ENCODE assay signal across 8 cellular contexts in genomic region chr5:110726249-110727024, GRCh38. TPM values are rescaled to one million over a fixed set of nuclear protein-coding genes. Genes with fewer than 3 reads are reported as not detected.
DNase-seq lines count a peak whose midpoint lies in the region; ATAC-seq and TF ChIP-seq lines count a peak whose summit lies in the region.

Gene TMEM232, minus strand, starts transcription at chr5:110726671. Its CDS starts 59,319 bp downstream, at chr5:110667352.

- in situ Hi-C loops in brain microvascular endothelial cell (cut with HindIII; ENCODE audit: low pct_ligation_motif_present, low sequenced_read_pairs), result no loop called here

- peak; percentile 95 for ATAC-seq in sciatic nerve

- no peak within 1 kb of the TSS for H3K27ac ChIP-seq in brain microvascular endothelial cell

- TF ChIP-seq CTCF in brain microvascular endothelial cell (IDR thresholded peaks at IDR 0.05; ENCODE audit: low read depth, low read length, missing control alignments), result no peak

- intact Hi-C loops in sciatic nerve (cut with DNase I), result no loop called here

- DNase-seq in DMS53 treated with DMSO at 0.1 percent for 48 hours (lab: John Stamatoyannopoulos, UW; ENCODE audit: unreplicated experiment), result peak; percentile 68
- DNase-seq in H7, result peak; percentile 62
- peak; percentile 72 for DNase-seq in NCI-H1105 treated with DMSO at 0.1 percent for 48 hours (lab: John Stamatoyannopoulos, UW)
- DNase-seq in UCSD-AML1 (lab: John Stamatoyannopoulos, UW; ENCODE audit: unreplicated experiment), result peak; percentile 27
- peak; percentile 59 for DNase-seq in brain microvascular endothelial cell
- DNase-seq in iPS DF 4.7 (ENCODE audit: extremely low read depth, low spot score), result peak; percentile 60
- peak; percentile 80 for DNase-seq in sciatic nerve (ENCODE audit: low spot score)
- no peak for DNase-seq in epidermal melanocyte (ENCODE audit: insufficient read length, low spot score)

- H3K36me3 ChIP-seq in H7 (replicated peaks; ENCODE audit: control insufficient read depth, insufficient read depth, low read length) (no peaks in the 10 kb centered on the region), brain microvascular endothelial cell (replicated peaks) (no peaks in the 10 kb centered on the region)

- H3K4me3 ChIP-seq in H7 (ENCODE audit: insufficient read depth, low read depth, low read length) (peak within 1 kb of the TSS; percentile 51), brain microvascular endothelial cell (ENCODE audit: low read depth, low read length) (peak within 1 kb of the TSS; percentile 46)

- H3K27me3 ChIP-seq in H7 (ENCODE audit: control insufficient read depth, insufficient read depth, low read length), result no peaks in the 10 kb centered on the region
- no peaks in the 10 kb centered on the region for H3K27me3 ChIP-seq in brain microvascular endothelial cell (replicated peaks)

RNA-seq across cellular contexts. Expression of gene TMEM232, which starts in this region (rescaled TPM):
- 0.67 and 1.0 TPM in 2 replicates for total RNA-seq in H7 (2014; rRNA removed; shearing (Covaris generic))
- 8.1 TPM for total RNA-seq in sciatic nerve
